26 cellular contexts compared by ENCODE assay signal in genomic region chr2:120419073-120419472, GRCh38.
A peak's percentile ranks its signal among the peaks of the same experiment; 100 is the strongest.
DNase-seq lines count a peak whose midpoint lies in the region; ATAC-seq and TF ChIP-seq lines count a peak whose summit lies in the region.
"Had no signal": no experiment of that assay in that cellular context is flagged by ENCODE, and none has a peak within 500 bp of the region (broad histone marks: within the 10 kb centered on the region; RNA-seq: fewer than 3 reads in every experiment).

No MANE protein-coding gene starts in this region.

- no peaks in the 10 kb centered on the region for H3K4me1 ChIP-seq in Peyer's patch
- no peaks in the 10 kb centered on the region for H3K4me1 ChIP-seq in psoas muscle
- no peaks in the 10 kb centered on the region for H3K4me1 ChIP-seq in CD8-positive, alpha-beta memory T cell (ENCODE audit: insufficient read depth, low read length)
- H3K4me1 ChIP-seq: adrenal gland, tibial nerve had no signal

- TF ChIP-seq CTCF in C4-2B (conservative IDR thresholded peaks at IDR 0.05), result no peak
- TF ChIP-seq CTCF in Peyer's patch (IDR thresholded peaks at IDR 0.05), result no peak
- TF ChIP-seq CTCF in psoas muscle (IDR thresholded peaks at IDR 0.05), result no peak

- ATAC-seq in psoas muscle, result peak; percentile 52 to 88 (median 84)
- ATAC-seq: stimulated activated memory B cell treated with anti-CD40 and anti-IgM and Interleukin-4, amounts not matched to agents 10 μg/mL and 1 μg/mL and 100 μg/mL, for 72 hours had no signal

- CTCF ChIA-PET in CD8-positive, alpha-beta memory T cell (lab: Charles Lee), result no interaction called here

- H3K4me1 Mint-ChIP-seq in CD8-positive, alpha-beta memory T cell, result no peaks in the 10 kb centered on the region
- H3K4me1 Mint-ChIP-seq: IgD-negative memory B cell; stimulated activated memory B cell treated with anti-CD40 and anti-IgM and Interleukin-4, amounts not matched to agents 10 μg/mL and 1 μg/mL and 100 μg/mL, for 72 hours had no signal

- no peaks in the 10 kb centered on the region for H3K36me3 Mint-ChIP-seq in CD8-positive, alpha-beta memory T cell
- H3K36me3 Mint-ChIP-seq: stimulated activated memory B cell treated with anti-CD40 and anti-IgM and Interleukin-4, amounts not matched to agents 10 μg/mL and 1 μg/mL and 100 μg/mL, for 72 hours had no signal

- H3K9me3 ChIP-seq in Peyer's patch (no peaks in the 10 kb centered on the region), psoas muscle (no peaks in the 10 kb centered on the region)
- no peaks in the 10 kb centered on the region for H3K9me3 ChIP-seq in CD8-positive, alpha-beta memory T cell (ENCODE audit: low read length)
- H3K9me3 ChIP-seq: adrenal gland, tibial nerve had no signal

- DNase-seq in Peyer's patch, result peak in 2 of 3 donors; percentile 19 to 37
- peak; percentile 82 for DNase-seq in cardiac septum (ENCODE audit: low spot score)
- DNase-seq in psoas muscle, result no peak
- no peak for DNase-seq in CD8-positive, alpha-beta memory T cell
- DNase-seq in COLO829 (ENCODE audit: low spot score), result no peak
- no peak for DNase-seq in LoVo (ENCODE audit: low spot score)
- no peak for DNase-seq in amygdala (lab: John Stamatoyannopoulos, UW)
- DNase-seq: activated CD4-positive, alpha-beta T cell treated with anti-CD3 and anti-CD28 coated beads, Interleukin-2, amount 50 U/mL, for 48 hours; CD4-positive, alpha-beta T cell; DMS79; GOT3; islet precursor cell; MM.1S; NCI-H1694; NCI-H446 treated with DMSO at 0.1 percent for 48 hours; NK-92 treated with Interleukin-12 subunit alpha and Interleukin-12 subunit beta, amount 100 ng/mL, for 24 hours; RPMI8226; stimulated activated CD4-positive, alpha-beta T cell treated with anti-CD3 and anti-CD28 coated beads, Interleukin-15, amount 100 ng/mL, for 24 hours had no signal

- H3K27ac Mint-ChIP-seq in CD8-positive, alpha-beta memory T cell, result no peak overlapping the region
- H3K27ac Mint-ChIP-seq: activated T-helper 2 cell treated with anti-CD3 and anti-CD28 coated beads, Interferon-gamma antibody, Interleukin-2, Interleukin-4, amounts not matched to agents 10 μg/mL and 5 μg/mL and 100 μg/mL, durations not matched to agents 14 hours and 24 hours and 36 hours; CD4-positive, alpha-beta T cell; IgD-negative memory B cell; stimulated activated memory B cell treated with anti-CD40 and anti-IgM and Interleukin-4, amounts not matched to agents 10 μg/mL and 1 μg/mL and 100 μg/mL, for 72 hours had no signal

- no peak for TF ChIP-seq POLR2A in Peyer's patch (IDR thresholded peaks at IDR 0.05)

- H3K27ac ChIP-seq in C4-2B (peak overlapping the region; percentile 9; the same call in 1 of the 2 replicates), Peyer's patch (no peak overlapping the region), psoas muscle (no peak overlapping the region)
- no peak overlapping the region for H3K27ac ChIP-seq in CD8-positive, alpha-beta memory T cell (ENCODE audit: low read depth, low read length)
- H3K27ac ChIP-seq: adrenal gland, hepatocyte, tibial nerve, VCaP had no signal

- H3K27me3 Mint-ChIP-seq in CD8-positive, alpha-beta memory T cell, result peaks cover 11 to 43% of the 10 kb centered on the region in 2 donors

- intact Hi-C loops in cardiac septum (cut with DNase I), result loop anchor here (5.0 kb wide), 1 partner anchor 133 kb away; no protein-coding TSS in a partner anchor
- intact Hi-C loops in psoas muscle (cut with DNase I), result no loop called here

- no peak overlapping the region for H3K4me3 ChIP-seq in Peyer's patch
- no peak overlapping the region for H3K4me3 ChIP-seq in psoas muscle
- no peak overlapping the region for H3K4me3 ChIP-seq in CD8-positive, alpha-beta memory T cell (ENCODE audit: low read length)
- H3K4me3 ChIP-seq: adrenal gland, hepatocyte, tibial nerve had no signal

- WGBS in psoas muscle, 3 donors, result 16 to 23% (median 16%) methylated on average over 6 of the region's 6 CpGs

- POLR2A ChIA-PET in CD8-positive, alpha-beta memory T cell (lab: Charles Lee), result no interaction called here

- H3K9me3 Mint-ChIP-seq in CD8-positive, alpha-beta memory T cell, result peaks cover 0 to 3% (median 0%) of the 10 kb centered on the region in 5 donors
- H3K9me3 Mint-ChIP-seq: activated T-helper 2 cell treated with anti-CD3 and anti-CD28 coated beads, Interferon-gamma antibody, Interleukin-2, Interleukin-4, amounts not matched to agents 10 μg/mL and 5 μg/mL and 100 μg/mL, durations not matched to agents 14 hours and 24 hours and 36 hours; CD4-positive, alpha-beta T cell had no signal

- H3K36me3 ChIP-seq in Peyer's patch (no peaks in the 10 kb centered on the region), psoas muscle (ENCODE audit: insufficient read depth in 1 of 2, low read depth in 1 of 2) (no peaks in the 10 kb centered on the region)
- no peaks in the 10 kb centered on the region for H3K36me3 ChIP-seq in CD8-positive, alpha-beta memory T cell (ENCODE audit: insufficient read depth, low read length)
- H3K36me3 ChIP-seq: adrenal gland, tibial nerve had no signal

- H3K27me3 ChIP-seq in Peyer's patch, result no peaks in the 10 kb centered on the region
- H3K27me3 ChIP-seq in psoas muscle (ENCODE audit: insufficient read depth in 3 of 3, low read length in 2 of 3), result peaks cover 0 to 5% (median 4%) of the 10 kb centered on the region in 3 donors
- no peaks in the 10 kb centered on the region for H3K27me3 ChIP-seq in CD8-positive, alpha-beta memory T cell (ENCODE audit: insufficient read depth, low read length, poor library complexity, severe bottlenecking)
- H3K27me3 ChIP-seq: adrenal gland had no signal

- H3K4me3 Mint-ChIP-seq in CD8-positive, alpha-beta memory T cell, result no peak overlapping the region
- H3K4me3 Mint-ChIP-seq: CD4-positive, alpha-beta T cell; IgD-negative memory B cell; stimulated activated memory B cell treated with anti-CD40 and anti-IgM and Interleukin-4, amounts not matched to agents 10 μg/mL and 1 μg/mL and 100 μg/mL, for 72 hours had no signal

Comparison
In these comparisons a context has a peak if more than half of its experiments do, and no peak if none do; other contexts are left out.
1. DNase-seq: peak in Peyer's patch (2 of 3) and cardiac septum (single experiment); none in psoas muscle (0 of 2), CD8-positive, alpha-beta memory T cell (0 of 5), COLO829 (single experiment), LoVo (single experiment) and amygdala (0 of 56).